In genomic region chr4:6749340-6750171, GRCh38 we compare ENCODE assay signal across 1 cellular context.
A peak's percentile ranks its signal among the peaks of the same experiment; 100 is the strongest.
TF ChIP-seq lines count a peak whose summit lies in the region.

No MANE protein-coding gene starts in this region.

TF ChIP-seq in HepG2, 621 proteins besides CTCF, POLR2A, EP300 and RAD21 (continued from another document and continues in another):
- TF ChIP-seq ZNF260 (CRISPR knock-in tag; IDR thresholded peaks at IDR 0.05; ENCODE audit: borderline replicate concordance, low read depth) (no peak), MAZ (IDR thresholded peaks at IDR 0.05; ENCODE audit: borderline replicate concordance, low read depth, low read length) (no peak), MAZ (CRISPR knock-in tag; IDR thresholded peaks at IDR 0.05; ENCODE audit: low read depth) (peak; percentile 90), RNF2 (conservative IDR thresholded peaks at IDR 0.05; ENCODE audit: low read depth) (no peak; the same call in 1 of the 2 replicates), DR1 (CRISPR knock-in tag; IDR thresholded peaks at IDR 0.05) (peak; percentile 73), ZNF619 (CRISPR knock-in tag; IDR thresholded peaks at IDR 0.05) (no peak), POLR2AphosphoS5 (IDR thresholded peaks at IDR 0.05; ENCODE audit: low read depth, low read length) (peak; percentile 77), ZSCAN5A (CRISPR knock-in tag; IDR thresholded peaks at IDR 0.05; ENCODE audit: borderline replicate concordance) (no peak), NFRKB (IDR thresholded peaks at IDR 0.05) (no peak), ZNF781 (CRISPR knock-in tag; IDR thresholded peaks at IDR 0.05; ENCODE audit: borderline replicate concordance, not compliant biosample characterization) (no peak), HNRNPH1 (optimal IDR thresholded peaks at IDR 0.05; ENCODE audit: low read depth, low read length) (no peak), MEIS1 (CRISPR knock-in tag; IDR thresholded peaks at IDR 0.05; ENCODE audit: borderline replicate concordance) (peak; percentile 99), NRL (CRISPR knock-in tag; IDR thresholded peaks at IDR 0.05; ENCODE audit: borderline replicate concordance) (no peak), ZFP91 (CRISPR knock-in tag; IDR thresholded peaks at IDR 0.05; ENCODE audit: borderline replicate concordance) (peak; percentile 87), ZNF383 (CRISPR knock-in tag; IDR thresholded peaks at IDR 0.05; ENCODE audit: borderline replicate concordance) (no peak), GZF1 (CRISPR knock-in tag; IDR thresholded peaks at IDR 0.05) (0 out of 2 replicates have a peak, but pooled peaks have one; percentile 27), ZNF644 (CRISPR knock-in tag; IDR thresholded peaks at IDR 0.05; ENCODE audit: low read depth) (no peak), CREB1 (IDR thresholded peaks at IDR 0.05) (peak; percentile 54; the same call in 1 of the 2 replicates), CREB1 (CRISPR knock-in tag; IDR thresholded peaks at IDR 0.05) (no peak), ZNF160 (CRISPR knock-in tag; IDR thresholded peaks at IDR 0.05) (0 out of 2 replicates have a peak, but pooled peaks have one; percentile 25), ZNF382 (CRISPR knock-in tag; IDR thresholded peaks at IDR 0.05; ENCODE audit: borderline replicate concordance) (no peak), HIVEP1 (CRISPR knock-in tag; IDR thresholded peaks at IDR 0.05) (peak; percentile 89; the same call in 1 of the 2 replicates), TARDBP (CRISPR knock-in tag; IDR thresholded peaks at IDR 0.05) (peak; percentile 17; the same call in 1 of the 2 replicates), DPF2 (CRISPR knock-in tag; IDR thresholded peaks at IDR 0.05; ENCODE audit: borderline replicate concordance, low read depth) (peak; percentile 71; the same call in 1 of the 2 replicates), TP53 (CRISPR knock-in tag; conservative IDR thresholded peaks at IDR 0.05) (0 out of 2 replicates have a peak, but pooled peaks have one; percentile 76), ZNF407 (CRISPR knock-in tag; IDR thresholded peaks at IDR 0.05; ENCODE audit: not compliant biosample characterization) (no peak), TGIF2 (CRISPR knock-in tag; IDR thresholded peaks at IDR 0.05) (peak; percentile 94), KLF9 (CRISPR knock-in tag; IDR thresholded peaks at IDR 0.05; ENCODE audit: low read depth) (no peak; the same call in 1 of the 2 replicates), ZSCAN30 (CRISPR knock-in tag; IDR thresholded peaks at IDR 0.05) (0 out of 2 replicates have a peak, but pooled peaks have one; percentile 16), ZIK1 (CRISPR knock-in tag; IDR thresholded peaks at IDR 0.05; ENCODE audit: borderline replicate concordance, low read depth) (0 out of 2 replicates have a peak, but pooled peaks have one; percentile 80), ZNF652 (CRISPR knock-in tag; IDR thresholded peaks at IDR 0.05; ENCODE audit: borderline replicate concordance, low read depth) (no peak), GFI1 (CRISPR knock-in tag; IDR thresholded peaks at IDR 0.05; ENCODE audit: borderline replicate concordance) (peak; percentile 78; the same call in 1 of the 2 replicates), ZNF674 (CRISPR knock-in tag; IDR thresholded peaks at IDR 0.05; ENCODE audit: low read depth) (no peak), KAT2B (IDR thresholded peaks at IDR 0.05; ENCODE audit: borderline replicate concordance, low read depth, low read length) (no peak), ZNF572 (CRISPR knock-in tag; IDR thresholded peaks at IDR 0.05) (0 out of 2 replicates have a peak, but pooled peaks have one; percentile 81), ZNF883 (CRISPR knock-in tag; IDR thresholded peaks at IDR 0.05; ENCODE audit: not compliant biosample characterization) (no peak), SRY (CRISPR knock-in tag; IDR thresholded peaks at IDR 0.05) (no peak)
- TF ChIP-seq, protein P1, sequence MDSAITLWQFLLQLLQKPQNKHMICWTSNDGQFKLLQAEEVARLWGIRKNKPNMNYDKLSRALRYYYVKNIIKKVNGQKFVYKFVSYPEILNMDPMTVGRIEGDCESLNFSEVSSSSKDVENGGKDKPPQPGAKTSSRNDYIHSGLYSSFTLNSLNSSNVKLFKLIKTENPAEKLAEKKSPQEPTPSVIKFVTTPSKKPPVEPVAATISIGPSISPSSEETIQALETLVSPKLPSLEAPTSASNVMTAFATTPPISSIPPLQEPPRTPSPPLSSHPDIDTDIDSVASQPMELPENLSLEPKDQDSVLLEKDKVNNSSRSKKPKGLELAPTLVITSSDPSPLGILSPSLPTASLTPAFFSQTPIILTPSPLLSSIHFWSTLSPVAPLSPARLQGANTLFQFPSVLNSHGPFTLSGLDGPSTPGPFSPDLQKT (CRISPR knock-in tag; IDR thresholded peaks at IDR 0.05; ENCODE audit: borderline replicate concordance) = no peak
- TF ChIP-seq, protein P2, sequence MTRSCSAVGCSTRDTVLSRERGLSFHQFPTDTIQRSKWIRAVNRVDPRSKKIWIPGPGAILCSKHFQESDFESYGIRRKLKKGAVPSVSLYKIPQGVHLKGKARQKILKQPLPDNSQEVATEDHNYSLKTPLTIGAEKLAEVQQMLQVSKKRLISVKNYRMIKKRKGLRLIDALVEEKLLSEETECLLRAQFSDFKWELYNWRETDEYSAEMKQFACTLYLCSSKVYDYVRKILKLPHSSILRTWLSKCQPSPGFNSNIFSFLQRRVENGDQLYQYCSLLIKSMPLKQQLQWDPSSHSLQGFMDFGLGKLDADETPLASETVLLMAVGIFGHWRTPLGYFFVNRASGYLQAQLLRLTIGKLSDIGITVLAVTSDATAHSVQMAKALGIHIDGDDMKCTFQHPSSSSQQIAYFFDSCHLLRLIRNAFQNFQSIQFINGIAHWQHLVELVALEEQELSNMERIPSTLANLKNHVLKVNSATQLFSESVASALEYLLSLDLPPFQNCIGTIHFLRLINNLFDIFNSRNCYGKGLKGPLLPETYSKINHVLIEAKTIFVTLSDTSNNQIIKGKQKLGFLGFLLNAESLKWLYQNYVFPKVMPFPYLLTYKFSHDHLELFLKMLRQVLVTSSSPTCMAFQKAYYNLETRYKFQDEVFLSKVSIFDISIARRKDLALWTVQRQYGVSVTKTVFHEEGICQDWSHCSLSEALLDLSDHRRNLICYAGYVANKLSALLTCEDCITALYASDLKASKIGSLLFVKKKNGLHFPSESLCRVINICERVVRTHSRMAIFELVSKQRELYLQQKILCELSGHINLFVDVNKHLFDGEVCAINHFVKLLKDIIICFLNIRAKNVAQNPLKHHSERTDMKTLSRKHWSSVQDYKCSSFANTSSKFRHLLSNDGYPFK (CRISPR knock-in tag; IDR thresholded peaks at IDR 0.05; ENCODE audit: borderline replicate concordance) = peak; percentile 70
- TF ChIP-seq, protein P3, sequence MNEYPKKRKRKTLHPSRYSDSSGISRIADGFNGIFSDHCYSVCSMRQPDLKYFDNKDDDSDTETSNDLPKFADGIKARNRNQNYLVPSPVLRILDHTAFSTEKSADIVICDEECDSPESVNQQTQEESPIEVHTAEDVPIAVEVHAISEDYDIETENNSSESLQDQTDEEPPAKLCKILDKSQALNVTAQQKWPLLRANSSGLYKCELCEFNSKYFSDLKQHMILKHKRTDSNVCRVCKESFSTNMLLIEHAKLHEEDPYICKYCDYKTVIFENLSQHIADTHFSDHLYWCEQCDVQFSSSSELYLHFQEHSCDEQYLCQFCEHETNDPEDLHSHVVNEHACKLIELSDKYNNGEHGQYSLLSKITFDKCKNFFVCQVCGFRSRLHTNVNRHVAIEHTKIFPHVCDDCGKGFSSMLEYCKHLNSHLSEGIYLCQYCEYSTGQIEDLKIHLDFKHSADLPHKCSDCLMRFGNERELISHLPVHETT (CRISPR knock-in tag; conservative IDR thresholded peaks at IDR 0.05) = no peak; the same call in 1 of the 2 replicates
- TF ChIP-seq, protein P4, sequence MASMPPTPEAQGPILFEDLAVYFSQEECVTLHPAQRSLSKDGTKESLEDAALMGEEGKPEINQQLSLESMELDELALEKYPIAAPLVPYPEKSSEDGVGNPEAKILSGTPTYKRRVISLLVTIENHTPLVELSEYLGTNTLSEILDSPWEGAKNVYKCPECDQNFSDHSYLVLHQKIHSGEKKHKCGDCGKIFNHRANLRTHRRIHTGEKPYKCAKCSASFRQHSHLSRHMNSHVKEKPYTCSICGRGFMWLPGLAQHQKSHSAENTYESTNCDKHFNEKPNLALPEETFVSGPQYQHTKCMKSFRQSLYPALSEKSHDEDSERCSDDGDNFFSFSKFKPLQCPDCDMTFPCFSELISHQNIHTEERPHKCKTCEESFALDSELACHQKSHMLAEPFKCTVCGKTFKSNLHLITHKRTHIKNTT (CRISPR knock-in tag; IDR thresholded peaks at IDR 0.05) = no peak
